Comparison of ENCODE assay signal across 2 cellular contexts in the genomic region with DNA sequence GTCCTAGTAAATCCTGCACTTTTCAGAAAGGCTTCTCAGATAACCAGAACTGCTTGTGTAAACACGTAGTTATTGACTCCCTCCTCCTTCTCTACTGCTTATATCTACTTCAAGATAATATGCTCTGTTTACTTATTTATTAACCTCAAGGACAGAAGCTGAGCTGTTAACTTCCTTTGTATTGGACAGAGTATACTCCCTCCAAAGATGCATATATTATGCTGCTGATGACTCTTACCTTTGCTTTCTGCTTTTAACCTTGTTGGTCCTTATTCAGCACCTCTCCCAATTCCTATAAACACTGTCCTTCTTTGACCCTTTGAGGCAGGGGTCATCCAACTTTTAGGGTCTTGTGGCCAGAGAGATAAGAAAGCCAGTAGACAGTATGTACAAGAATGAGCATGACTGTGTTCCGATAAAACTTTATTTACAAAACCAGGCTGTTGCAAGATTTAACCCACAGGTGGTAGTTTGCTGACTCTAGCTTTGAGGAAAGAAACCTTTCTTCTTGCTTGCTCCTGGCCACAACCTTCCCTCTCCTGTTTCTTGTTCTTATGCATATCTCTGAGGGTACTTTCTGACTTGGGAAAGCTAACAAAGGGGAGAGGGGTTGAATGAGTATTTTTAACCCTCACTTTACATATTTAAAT.
TF ChIP-seq lines count a peak whose summit lies in the region.

No MANE protein-coding gene starts in this region.

TF ChIP-seq in A549, 52 proteins besides CTCF, POLR2A, EP300 and RAD21 (continued from another document):
- TF ChIP-seq NPAS2 (CRISPR knock-in tag; IDR thresholded peaks at IDR 0.05; ENCODE audit: borderline replicate concordance) (no peak), ZSCAN20 (CRISPR knock-in tag; IDR thresholded peaks at IDR 0.05) (no peak), NR3C1 (IDR thresholded peaks at IDR 0.05) (no peak), KDM1A (IDR thresholded peaks at IDR 0.05; ENCODE audit: low read depth) (no peak)

TF ChIP-seq in HEK293, 187 proteins besides CTCF, POLR2A, EP300 and RAD21 (continued from another document):
- TF ChIP-seq ZNF221 (tag by site-specific recombination; IDR thresholded peaks at IDR 0.05; ENCODE audit: borderline replicate concordance) = no peak
- TF ChIP-seq ZNF138 (tag by site-specific recombination; IDR thresholded peaks at IDR 0.05; ENCODE audit: borderline replicate concordance) = no peak
- no peak for TF ChIP-seq SP2 (tag by site-specific recombination; IDR thresholded peaks at IDR 0.05)
- peak; percentile 96 for TF ChIP-seq SCRT2 (tag by site-specific recombination; IDR thresholded peaks at IDR 0.05)
- 0 out of 2 replicates have a peak, but pooled peaks have one; percentile 4 for TF ChIP-seq ZNF335 (tag by site-specific recombination; conservative IDR thresholded peaks at IDR 0.05)
- TF ChIP-seq ZNF354C (tag by site-specific recombination; IDR thresholded peaks at IDR 0.05; ENCODE audit: borderline replicate concordance, low read depth) = no peak
- peak; percentile 53; the same call in 1 of the 2 replicates for TF ChIP-seq OSR2 (tag by site-specific recombination; IDR thresholded peaks at IDR 0.05)
- TF ChIP-seq ZNF423 (tag by site-specific recombination; IDR thresholded peaks at IDR 0.05) = no peak
- TF ChIP-seq ZNF558 (tag by site-specific recombination; IDR thresholded peaks at IDR 0.05) = peak; percentile 61; the same call in 1 of the 2 replicates
- TF ChIP-seq, protein P1, sequence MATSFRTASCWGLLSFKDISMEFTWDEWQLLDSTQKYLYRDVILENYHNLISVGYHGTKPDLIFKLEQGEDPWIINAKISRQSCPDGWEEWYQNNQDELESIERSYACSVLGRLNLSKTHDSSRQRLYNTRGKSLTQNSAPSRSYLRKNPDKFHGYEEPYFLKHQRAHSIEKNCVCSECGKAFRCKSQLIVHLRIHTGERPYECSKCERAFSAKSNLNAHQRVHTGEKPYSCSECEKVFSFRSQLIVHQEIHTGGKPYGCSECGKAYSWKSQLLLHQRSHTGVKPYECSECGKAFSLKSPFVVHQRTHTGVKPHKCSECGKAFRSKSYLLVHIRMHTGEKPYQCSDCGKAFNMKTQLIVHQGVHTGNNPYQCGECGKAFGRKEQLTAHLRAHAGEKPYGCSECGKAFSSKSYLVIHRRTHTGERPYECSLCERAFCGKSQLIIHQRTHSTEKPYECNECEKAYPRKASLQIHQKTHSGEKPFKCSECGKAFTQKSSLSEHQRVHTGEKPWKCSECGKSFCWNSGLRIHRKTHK (tag by site-specific recombination; IDR thresholded peaks at IDR 0.05) = no peak
- TF ChIP-seq, protein P2, sequence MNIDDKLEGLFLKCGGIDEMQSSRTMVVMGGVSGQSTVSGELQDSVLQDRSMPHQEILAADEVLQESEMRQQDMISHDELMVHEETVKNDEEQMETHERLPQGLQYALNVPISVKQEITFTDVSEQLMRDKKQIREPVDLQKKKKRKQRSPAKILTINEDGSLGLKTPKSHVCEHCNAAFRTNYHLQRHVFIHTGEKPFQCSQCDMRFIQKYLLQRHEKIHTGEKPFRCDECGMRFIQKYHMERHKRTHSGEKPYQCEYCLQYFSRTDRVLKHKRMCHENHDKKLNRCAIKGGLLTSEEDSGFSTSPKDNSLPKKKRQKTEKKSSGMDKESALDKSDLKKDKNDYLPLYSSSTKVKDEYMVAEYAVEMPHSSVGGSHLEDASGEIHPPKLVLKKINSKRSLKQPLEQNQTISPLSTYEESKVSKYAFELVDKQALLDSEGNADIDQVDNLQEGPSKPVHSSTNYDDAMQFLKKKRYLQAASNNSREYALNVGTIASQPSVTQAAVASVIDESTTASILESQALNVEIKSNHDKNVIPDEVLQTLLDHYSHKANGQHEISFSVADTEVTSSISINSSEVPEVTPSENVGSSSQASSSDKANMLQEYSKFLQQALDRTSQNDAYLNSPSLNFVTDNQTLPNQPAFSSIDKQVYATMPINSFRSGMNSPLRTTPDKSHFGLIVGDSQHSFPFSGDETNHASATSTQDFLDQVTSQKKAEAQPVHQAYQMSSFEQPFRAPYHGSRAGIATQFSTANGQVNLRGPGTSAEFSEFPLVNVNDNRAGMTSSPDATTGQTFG (tag by site-specific recombination; IDR thresholded peaks at IDR 0.05; ENCODE audit: borderline replicate concordance) = no peak
- TF ChIP-seq ZNF555 (tag by site-specific recombination; conservative IDR thresholded peaks at IDR 0.05) = no peak
- TF ChIP-seq ZNF747 (tag by site-specific recombination; IDR thresholded peaks at IDR 0.05) = no peak
- no peak for TF ChIP-seq ZNF549 (tag by site-specific recombination; IDR thresholded peaks at IDR 0.05)
- no peak for TF ChIP-seq ZNF175 (tag by site-specific recombination; IDR thresholded peaks at IDR 0.05)
- TF ChIP-seq ZNF571 (tag by site-specific recombination; IDR thresholded peaks at IDR 0.05) = no peak
- no peak for TF ChIP-seq ZNF366 (tag by site-specific recombination; conservative IDR thresholded peaks at IDR 0.05)
- TF ChIP-seq SALL2 (tag by site-specific recombination; IDR thresholded peaks at IDR 0.05; ENCODE audit: borderline replicate concordance) = no peak
- no peak for TF ChIP-seq ZNF626 (tag by site-specific recombination; IDR thresholded peaks at IDR 0.05)
- no peak for TF ChIP-seq ZFP69B (tag by site-specific recombination; IDR thresholded peaks at IDR 0.05)
- TF ChIP-seq ZXDB (tag by site-specific recombination; IDR thresholded peaks at IDR 0.05) = no peak
- no peak for TF ChIP-seq ZBTB1 (tag by site-specific recombination; IDR thresholded peaks at IDR 0.05)
- 0 out of 2 replicates have a peak, but pooled peaks have one; percentile 26 for TF ChIP-seq SP7 (tag by site-specific recombination; IDR thresholded peaks at IDR 0.05)
- no peak for TF ChIP-seq HOXD13 (CRISPR knock-in tag; IDR thresholded peaks at IDR 0.05; ENCODE audit: borderline replicate concordance)
- TF ChIP-seq ZNF629 (tag by site-specific recombination; IDR thresholded peaks at IDR 0.05) = no peak
- TF ChIP-seq, protein P3, sequence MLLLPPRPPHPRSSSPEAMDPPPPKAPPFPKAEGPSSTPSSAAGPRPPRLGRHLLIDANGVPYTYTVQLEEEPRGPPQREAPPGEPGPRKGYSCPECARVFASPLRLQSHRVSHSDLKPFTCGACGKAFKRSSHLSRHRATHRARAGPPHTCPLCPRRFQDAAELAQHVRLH (tag by site-specific recombination; IDR thresholded peaks at IDR 0.05) = no peak
- peak; percentile 88 for TF ChIP-seq TRIM28 (IDR thresholded peaks at IDR 0.05; ENCODE audit: borderline replicate concordance, low read length)
- TF ChIP-seq ZNF133 (tag by site-specific recombination; IDR thresholded peaks at IDR 0.05) = no peak
- TF ChIP-seq, protein P4, sequence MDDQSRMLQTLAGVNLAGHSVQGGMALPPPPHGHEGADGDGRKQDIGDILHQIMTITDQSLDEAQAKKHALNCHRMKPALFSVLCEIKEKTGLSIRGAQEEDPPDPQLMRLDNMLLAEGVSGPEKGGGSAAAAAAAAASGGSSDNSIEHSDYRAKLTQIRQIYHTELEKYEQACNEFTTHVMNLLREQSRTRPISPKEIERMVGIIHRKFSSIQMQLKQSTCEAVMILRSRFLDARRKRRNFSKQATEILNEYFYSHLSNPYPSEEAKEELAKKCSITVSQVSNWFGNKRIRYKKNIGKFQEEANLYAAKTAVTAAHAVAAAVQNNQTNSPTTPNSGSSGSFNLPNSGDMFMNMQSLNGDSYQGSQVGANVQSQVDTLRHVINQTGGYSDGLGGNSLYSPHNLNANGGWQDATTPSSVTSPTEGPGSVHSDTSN (CRISPR knock-in tag; IDR thresholded peaks at IDR 0.05) = no peak
- no peak for TF ChIP-seq ZNF48 (tag by site-specific recombination; IDR thresholded peaks at IDR 0.05)
- no peak for TF ChIP-seq GLI2 (tag by site-specific recombination; IDR thresholded peaks at IDR 0.05; ENCODE audit: borderline replicate concordance, low read depth)
- TF ChIP-seq SCRT1 (tag by site-specific recombination; IDR thresholded peaks at IDR 0.05; ENCODE audit: borderline replicate concordance) = peak; percentile 97
- TF ChIP-seq ZNF292 (tag by site-specific recombination; IDR thresholded peaks at IDR 0.05; ENCODE audit: borderline replicate concordance, low read depth) = no peak
- TF ChIP-seq, protein P5, sequence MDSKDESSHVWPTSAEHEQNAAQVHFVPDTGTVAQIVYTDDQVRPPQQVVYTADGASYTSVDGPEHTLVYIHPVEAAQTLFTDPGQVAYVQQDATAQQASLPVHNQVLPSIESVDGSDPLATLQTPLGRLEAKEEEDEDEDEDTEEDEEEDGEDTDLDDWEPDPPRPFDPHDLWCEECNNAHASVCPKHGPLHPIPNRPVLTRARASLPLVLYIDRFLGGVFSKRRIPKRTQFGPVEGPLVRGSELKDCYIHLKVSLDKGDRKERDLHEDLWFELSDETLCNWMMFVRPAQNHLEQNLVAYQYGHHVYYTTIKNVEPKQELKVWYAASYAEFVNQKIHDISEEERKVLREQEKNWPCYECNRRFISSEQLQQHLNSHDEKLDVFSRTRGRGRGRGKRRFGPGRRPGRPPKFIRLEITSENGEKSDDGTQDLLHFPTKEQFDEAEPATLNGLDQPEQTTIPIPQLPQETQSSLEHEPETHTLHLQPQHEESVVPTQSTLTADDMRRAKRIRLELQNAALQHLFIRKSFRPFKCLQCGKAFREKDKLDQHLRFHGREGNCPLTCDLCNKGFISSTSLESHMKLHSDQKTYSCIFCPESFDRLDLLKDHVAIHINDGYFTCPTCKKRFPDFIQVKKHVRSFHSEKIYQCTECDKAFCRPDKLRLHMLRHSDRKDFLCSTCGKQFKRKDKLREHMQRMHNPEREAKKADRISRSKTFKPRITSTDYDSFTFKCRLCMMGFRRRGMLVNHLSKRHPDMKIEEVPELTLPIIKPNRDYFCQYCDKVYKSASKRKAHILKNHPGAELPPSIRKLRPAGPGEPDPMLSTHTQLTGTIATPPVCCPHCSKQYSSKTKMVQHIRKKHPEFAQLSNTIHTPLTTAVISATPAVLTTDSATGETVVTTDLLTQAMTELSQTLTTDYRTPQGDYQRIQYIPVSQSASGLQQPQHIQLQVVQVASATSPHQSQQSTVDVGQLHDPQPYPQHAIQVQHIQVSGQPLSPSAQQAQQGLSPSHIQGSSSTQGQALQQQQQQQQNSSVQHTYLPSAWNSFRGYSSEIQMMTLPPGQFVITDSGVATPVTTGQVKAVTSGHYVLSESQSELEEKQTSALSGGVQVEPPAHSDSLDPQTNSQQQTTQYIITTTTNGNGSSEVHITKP (tag by site-specific recombination; IDR thresholded peaks at IDR 0.05) = 0 out of 2 replicates have a peak, but pooled peaks have one; percentile 10
- TF ChIP-seq ZNF324 (tag by site-specific recombination; IDR thresholded peaks at IDR 0.05) = no peak
- peak; percentile 14; the same call in 1 of the 2 replicates for TF ChIP-seq ZNF600 (tag by site-specific recombination; IDR thresholded peaks at IDR 0.05)
- TF ChIP-seq ZNF664 (tag by site-specific recombination; IDR thresholded peaks at IDR 0.05) = no peak
- no peak for TF ChIP-seq MZF1 (tag by site-specific recombination; IDR thresholded peaks at IDR 0.05; ENCODE audit: borderline replicate concordance)
- no peak for TF ChIP-seq EGR2 (tag by site-specific recombination; IDR thresholded peaks at IDR 0.05; ENCODE audit: low read depth)
- no peak for TF ChIP-seq TCF7L2 (IDR thresholded peaks at IDR 0.05; ENCODE audit: borderline replicate concordance, low read depth, low read length)
- TF ChIP-seq REPIN1 (tag by site-specific recombination; IDR thresholded peaks at IDR 0.05; ENCODE audit: low read depth) = no peak
- TF ChIP-seq, protein P6, sequence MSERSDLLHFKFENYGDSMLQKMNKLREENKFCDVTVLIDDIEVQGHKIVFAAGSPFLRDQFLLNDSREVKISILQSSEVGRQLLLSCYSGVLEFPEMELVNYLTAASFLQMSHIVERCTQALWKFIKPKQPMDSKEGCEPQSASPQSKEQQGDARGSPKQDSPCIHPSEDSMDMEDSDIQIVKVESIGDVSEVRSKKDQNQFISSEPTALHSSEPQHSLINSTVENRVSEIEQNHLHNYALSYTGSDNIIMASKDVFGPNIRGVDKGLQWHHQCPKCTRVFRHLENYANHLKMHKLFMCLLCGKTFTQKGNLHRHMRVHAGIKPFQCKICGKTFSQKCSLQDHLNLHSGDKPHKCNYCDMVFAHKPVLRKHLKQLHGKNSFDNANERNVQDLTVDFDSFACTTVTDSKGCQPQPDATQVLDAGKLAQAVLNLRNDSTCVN (tag by site-specific recombination; optimal IDR thresholded peaks at IDR 0.05) = no peak
- no peak for TF ChIP-seq ZNF785 (tag by site-specific recombination; IDR thresholded peaks at IDR 0.05)
- TF ChIP-seq KLF16 (tag by site-specific recombination; IDR thresholded peaks at IDR 0.05) = no peak
TF ChIP-seq in HEK293: peak in this region for 10.
